Comparison of ENCODE assay signal across 24 cellular contexts in genomic region chr12:67797769-67798168, GRCh38.
A peak's percentile ranks its signal among the peaks of the same experiment; 100 is the strongest.
DNase-seq lines count a peak whose midpoint lies in the region; ATAC-seq, FAIRE-seq and TF ChIP-seq lines count a peak whose summit lies in the region.
"Had no signal": no experiment of that assay in that cellular context is flagged by ENCODE, and none has a peak within 500 bp of the region (broad histone marks: within the 10 kb centered on the region; RNA-seq: fewer than 3 reads in every experiment).

No MANE protein-coding gene starts in this region.

- 0 out of 2 replicates have a peak, but pooled peaks cover 2% of the 10 kb centered on the region for H3K9me1 ChIP-seq in IMR-90 (ENCODE audit: insufficient read depth, low read length)

- POLR2A ChIA-PET in IMR-90 (lab: Charles Lee; ENCODE audit: unreplicated experiment): no interaction called here
- POLR2A ChIA-PET in HepG2 (lab: Yijun Ruan, JAX): no interaction called here

- H4K8ac ChIP-seq in IMR-90 (ENCODE audit: low read depth in 2 of 2, low read length in 2 of 2) (no peak overlapping the region), mesendoderm (ENCODE audit: low read depth, low read length) (no peak overlapping the region)

- H3K18ac ChIP-seq in IMR-90 (ENCODE audit: low read depth, low read length) (no peak overlapping the region), mesendoderm (ENCODE audit: low read length) (no peak overlapping the region)

- TF ChIP-seq CTCF in IMR-90 (conservative IDR thresholded peaks at IDR 0.05; ENCODE audit: low read depth, low read length) (no peak), heart left ventricle (IDR thresholded peaks at IDR 0.05) (no peak), HepG2 (CRISPR knock-in tag; IDR thresholded peaks at IDR 0.05) (no peak)

- H4K20me1 ChIP-seq in IMR-90 (ENCODE audit: insufficient read depth, low read length) (no peaks in the 10 kb centered on the region), HepG2 (ENCODE audit: insufficient read depth, low read length) (no peaks in the 10 kb centered on the region)

- no peak for TF ChIP-seq EP300 in HepG2 (IDR thresholded peaks at IDR 0.05; ENCODE audit: low read depth in 2 of 2, low read length in 2 of 2)
- no peak for TF ChIP-seq EP300 in HepG2 (CRISPR knock-in tag; IDR thresholded peaks at IDR 0.05; ENCODE audit: borderline replicate concordance)

- dilution Hi-C loops in IMR-90 (cut with HindIII; ENCODE audit: low sequenced_read_pairs, unreplicated experiment): no loop called here

- H3K79me2 ChIP-seq in mesendoderm (ENCODE audit: control insufficient read depth, insufficient read depth, low read length): no peaks in the 10 kb centered on the region
- no peaks in the 10 kb centered on the region for H3K79me2 ChIP-seq in HepG2 (ENCODE audit: insufficient read depth, low read length)

- H3K9ac ChIP-seq in IMR-90 (ENCODE audit: low read depth, low read length) (no peak overlapping the region), mesendoderm (ENCODE audit: low read length) (no peak overlapping the region), skeletal muscle tissue (ENCODE audit: low read depth in 1 of 3, low read length in 3 of 3) (peak overlapping the region; percentile 58 to 73 (median 69)), HepG2 (ENCODE audit: insufficient read depth, low read depth, low read length) (no peak overlapping the region)
- H3K9ac ChIP-seq: GM23248 had no signal

- no peaks in the 10 kb centered on the region for H3K9me3 ChIP-seq in IMR-90 (ENCODE audit: control insufficient read depth, insufficient read depth, low read length)
- H3K9me3 ChIP-seq in heart left ventricle: no peaks in the 10 kb centered on the region
- H3K9me3 ChIP-seq in skeletal muscle tissue (ENCODE audit: control insufficient read depth in 3 of 3, low read length in 3 of 3): no peaks in the 10 kb centered on the region
- no peaks in the 10 kb centered on the region for H3K9me3 ChIP-seq in HepG2 (ENCODE audit: low read length)
- H3K9me3 ChIP-seq: BE2C, Caco-2, HAP-1 had no signal

- H3K56ac ChIP-seq in IMR-90 (ENCODE audit: extremely low read depth, insufficient read depth, low read length) (no peak overlapping the region), mesendoderm (ENCODE audit: low read length) (no peak overlapping the region)

- FAIRE-seq in HepG2 (lab: Jason Lieb, UNC): no peak
- FAIRE-seq: GM12878, GM18507, HTR-8/SVneo had no signal

- H3K14ac ChIP-seq in IMR-90 (replicated peaks; ENCODE audit: low read depth, low read length): no peak overlapping the region

- TF ChIP-seq RAD21 in IMR-90 (IDR thresholded peaks at IDR 0.05; ENCODE audit: low read length): no peak
- TF ChIP-seq RAD21 in HepG2 (CRISPR knock-in tag; IDR thresholded peaks at IDR 0.05): no peak

- no peak overlapping the region for H3K4ac ChIP-seq in IMR-90 (ENCODE audit: low read depth, low read length)
- H3K4ac ChIP-seq in mesendoderm (ENCODE audit: low read depth, low read length): no peak overlapping the region

- H3K27me3 ChIP-seq in IMR-90 (ENCODE audit: control insufficient read depth, insufficient read depth, low read length): no peaks in the 10 kb centered on the region
- no peaks in the 10 kb centered on the region for H3K27me3 ChIP-seq in heart left ventricle
- H3K27me3 ChIP-seq in mesendoderm (ENCODE audit: insufficient read depth, low read length, poor library complexity): no peaks in the 10 kb centered on the region
- no peaks in the 10 kb centered on the region for H3K27me3 ChIP-seq in skeletal muscle tissue (ENCODE audit: control insufficient read depth in 3 of 3, insufficient read depth in 3 of 3, low read length in 3 of 3)
- no peaks in the 10 kb centered on the region for H3K27me3 ChIP-seq in HepG2 (ENCODE audit: control insufficient read depth in 1 of 2, insufficient read depth in 2 of 2, low read length in 2 of 2)
- H3K27me3 ChIP-seq: BE2C, MG63 had no signal

- H3K4me2 ChIP-seq in IMR-90 (ENCODE audit: low read depth, low read length): no peak overlapping the region
- no peak overlapping the region for H3K4me2 ChIP-seq in mesendoderm (ENCODE audit: low read length)
- no peak overlapping the region for H3K4me2 ChIP-seq in HepG2 (ENCODE audit: low read depth, low read length)

- H2AK9ac ChIP-seq in IMR-90 (replicated peaks; ENCODE audit: low read depth, low read length, poor library complexity): no peak overlapping the region

- no peak overlapping the region for H2BK15ac ChIP-seq in IMR-90 (ENCODE audit: low read depth, low read length)
- peak overlapping the region; percentile 59 for H2BK15ac ChIP-seq in mesendoderm (replicated peaks; ENCODE audit: low read depth)

- DNase-seq in IMR-90 (peak; percentile 11), heart left ventricle (no peak), mesendoderm (no peak), HepG2 (ENCODE audit: low spot score) (no peak), mucosa of gallbladder (ENCODE audit: low spot score) (no peak), NCI-H774 (lab: John Stamatoyannopoulos, UW) (no peak)
- DNase-seq: Caco-2; CD4-positive, CD25-positive, alpha-beta regulatory T cell; DMS153; Kasumi-1; NCI-H1048; NCI-H1436; NCI-H1930; NCI-H345; NCI-H524 treated with DMSO at 0.1 percent for 48 hours; PC-3 had no signal

- H4K5ac ChIP-seq in IMR-90 (ENCODE audit: low read depth, low read length) (no peak overlapping the region), mesendoderm (ENCODE audit: low read length) (no peak overlapping the region)

- H3K27ac ChIP-seq in IMR-90 (ENCODE audit: insufficient read depth, low read length) (no peak overlapping the region), heart left ventricle (peak overlapping the region in 11 of 12 donors; percentile 0 to 82 (median 44)), mesendoderm (ENCODE audit: low read depth, low read length) (no peak overlapping the region), skeletal muscle tissue (ENCODE audit: low read depth, low read length) (peak overlapping the region; percentile 89), HepG2 (ENCODE audit: extremely low read length, insufficient read depth, low read length) (no peak overlapping the region)
- H3K27ac ChIP-seq: GM23248 had no signal

- CTCF ChIA-PET in IMR-90 (lab: Yijun Ruan, JAX) (no interaction called here), HepG2 (lab: Yijun Ruan, JAX; ENCODE audit: low intra/inter-chr PET ratio, low total read pairs) (no interaction called here)

- ATAC-seq in IMR-90 (ENCODE audit: low read depth): peak; percentile 24
- ATAC-seq in heart left ventricle: peak; percentile 45 to 56 (median 52)
- no peak for ATAC-seq in HepG2
- ATAC-seq: GM12878, PC-3 had no signal

- H2BK20ac ChIP-seq in IMR-90 (ENCODE audit: low read depth, low read length): no peak overlapping the region

- H3K4me3 ChIP-seq in IMR-90 (ENCODE audit: insufficient read depth, low read depth, low read length) (no peak overlapping the region), heart left ventricle (peak overlapping the region in 1 of 12 donors; percentile 10), mesendoderm (ENCODE audit: low read length) (no peak overlapping the region), skeletal muscle tissue (ENCODE audit: low read length in 3 of 3) (peak overlapping the region; percentile 42 to 63 (median 45)), HepG2 (replicated peaks in 1 of 3; ENCODE audit: insufficient read depth in 1 of 3, low read depth in 2 of 3, low read length in 3 of 3) (no peak overlapping the region)
- H3K4me3 ChIP-seq: GM12878, GM23248, HAP-1, MG63 had no signal

- no peak overlapping the region for H2BK5ac ChIP-seq in IMR-90 (ENCODE audit: low read depth, low read length, poor library complexity, severe bottlenecking)
- no peak overlapping the region for H2BK5ac ChIP-seq in mesendoderm (ENCODE audit: low read length)

- intact Hi-C loops in IMR-90 (cut with micrococcal nuclease) (no loop called here), heart left ventricle (cut with DNase I) (loop anchor here in 5 of 10 donors (5.0 to 10.0 kb wide), 4 partner anchors 75 to 145 kb away; no protein-coding TSS in a partner anchor), HepG2 (cut with micrococcal nuclease; ENCODE audit: unreplicated experiment) (no loop called here)

- H3K36me3 ChIP-seq in IMR-90 (ENCODE audit: control insufficient read depth, insufficient read depth, low read length) (no peaks in the 10 kb centered on the region), heart left ventricle (no peaks in the 10 kb centered on the region), mesendoderm (ENCODE audit: control insufficient read depth, insufficient read depth, low read length) (no peaks in the 10 kb centered on the region), skeletal muscle tissue (ENCODE audit: control insufficient read depth in 3 of 3, insufficient read depth in 3 of 3, low read length in 3 of 3) (no peaks in the 10 kb centered on the region), HepG2 (replicated peaks in 1 of 2; ENCODE audit: control insufficient read depth in 1 of 2, insufficient read depth in 2 of 2, low read length in 2 of 2) (no peaks in the 10 kb centered on the region)
- H3K36me3 ChIP-seq: BE2C, HAP-1, MG63 had no signal

- H2AFZ ChIP-seq in IMR-90 (replicated peaks; ENCODE audit: low read length, poor library complexity): no peak overlapping the region
- no peak overlapping the region for H2AFZ ChIP-seq in HepG2 (ENCODE audit: low read length)
- H2AFZ ChIP-seq: GM23248 had no signal

- TF ChIP-seq POLR2A in IMR-90 (IDR thresholded peaks at IDR 0.05; ENCODE audit: low read depth, low read length) (no peak), heart left ventricle (IDR thresholded peaks at IDR 0.05) (no peak), HepG2 (IDR thresholded peaks at IDR 0.05; ENCODE audit: insufficient read depth in 1 of 2, low read depth in 2 of 2, low read length in 2 of 2) (no peak)

- in situ Hi-C loops in IMR-90 (cut with MboI; ENCODE audit: low sequenced_read_pairs): no loop called here
- in situ Hi-C loops in HepG2 (cut with HindIII; ENCODE audit: extremely low pct_ligation_motif_present, low pct_unique_long_range_greater_than_20kb): no loop called here

- H2AK5ac ChIP-seq in IMR-90 (ENCODE audit: low read depth, low read length) (no peak overlapping the region), mesendoderm (ENCODE audit: low read length) (no peak overlapping the region)

- H2BK120ac ChIP-seq in IMR-90 (ENCODE audit: low read depth, low read length) (0 out of 2 replicates have a peak overlapping the region, but pooled peaks have one; percentile 14), mesendoderm (ENCODE audit: low read depth, low read length) (no peak overlapping the region)

- BruUV-seq in IMR-90 (replicated peaks; lab: Mats Ljungman, UMichigan) (no TSS peak), HepG2 (replicated peaks; lab: Mats Ljungman, UMichigan) (no TSS peak)

- H3K79me1 ChIP-seq in IMR-90 (ENCODE audit: low read depth in 1 of 2, low read length in 2 of 2) (no peaks in the 10 kb centered on the region), mesendoderm (ENCODE audit: low read length) (no peaks in the 10 kb centered on the region)

- H3K4me1 ChIP-seq in IMR-90 (ENCODE audit: control insufficient read depth, insufficient read depth, low read length) (peaks cover 7% of the 10 kb centered on the region), heart left ventricle (peaks cover 0 to 36% (median 19%) of the 10 kb centered on the region in 12 donors), mesendoderm (ENCODE audit: control insufficient read depth, low read depth, low read length) (no peaks in the 10 kb centered on the region), skeletal muscle tissue (ENCODE audit: control insufficient read depth in 3 of 3, insufficient read depth in 3 of 3, low read length in 3 of 3) (peaks cover 16 to 24% (median 23%) of the 10 kb centered on the region in 3 donors), HepG2 (ENCODE audit: insufficient read depth, low read length) (no peaks in the 10 kb centered on the region)
- H3K4me1 ChIP-seq: BE2C, Caco-2, HAP-1 had no signal

- H4K91ac ChIP-seq in IMR-90 (ENCODE audit: insufficient read depth, low read depth, low read length): no peak overlapping the region

- H3K23ac ChIP-seq in IMR-90 (ENCODE audit: low read depth, low read length) (no peak overlapping the region), mesendoderm (ENCODE audit: low read length) (no peak overlapping the region)

Comparison
In these comparisons a context has a peak if more than half of its experiments do, and no peak if none do; other contexts are left out.
1. H3K27ac ChIP-seq: peak in heart left ventricle (11 of 12) and skeletal muscle tissue (single experiment); none in IMR-90 (single experiment), mesendoderm (single experiment) and HepG2 (single experiment).
2. H3K4me3 ChIP-seq: peak in skeletal muscle tissue (3 of 3); none in IMR-90 (single experiment), mesendoderm (single experiment) and HepG2 (0 of 3).
3. H3K9ac ChIP-seq: peak in skeletal muscle tissue (3 of 3); none in IMR-90 (single experiment), mesendoderm (single experiment) and HepG2 (single experiment).